1 cellular context compared by ENCODE assay signal in the genomic region with DNA sequence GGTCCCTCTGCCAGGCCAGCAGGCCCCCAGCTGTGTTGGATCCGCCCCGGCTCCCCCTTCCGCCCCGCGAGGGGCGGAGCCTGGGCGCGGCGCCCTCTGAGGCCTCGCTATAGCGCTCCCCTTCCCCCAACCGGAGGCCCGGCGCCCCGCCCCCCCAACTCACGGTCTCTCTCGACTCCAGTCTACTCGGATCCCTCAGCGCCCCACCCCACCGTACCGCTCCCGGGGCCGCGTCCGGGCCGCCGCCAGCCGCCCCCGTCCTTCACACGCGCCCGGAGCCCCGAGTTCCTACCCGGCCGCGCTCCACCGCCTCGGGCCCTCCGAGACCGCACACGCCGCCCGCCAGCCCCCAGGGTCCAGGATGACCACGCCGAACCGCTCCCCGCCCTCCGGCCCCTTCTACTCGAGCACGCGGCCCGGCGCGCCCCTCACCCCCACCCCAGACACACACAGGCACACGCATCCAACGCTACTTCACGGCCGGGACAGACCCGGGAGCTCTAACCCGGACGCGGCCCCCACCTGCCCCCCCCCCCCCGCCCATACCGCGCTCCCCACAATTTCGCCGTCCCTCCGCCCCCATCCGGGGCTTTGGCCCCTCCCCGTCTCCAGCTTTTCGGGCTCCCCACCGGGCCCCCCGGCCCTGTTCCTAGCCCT.
A peak's percentile ranks its signal among the peaks of the same experiment; 100 is the strongest.
TF ChIP-seq lines count a peak whose summit lies in the region.

No MANE protein-coding gene starts in this region.

TF ChIP-seq in K562, 482 proteins besides CTCF, POLR2A, EP300 and RAD21 (continues in another document):
- peak; percentile 56; the same call in 1 of the 2 replicates for TF ChIP-seq ZNF263 (CRISPR knock-in tag; IDR thresholded peaks at IDR 0.05; ENCODE audit: borderline replicate concordance)
- TF ChIP-seq TAF1 (IDR thresholded peaks at IDR 0.05; ENCODE audit: control insufficient read depth, extremely low read depth, insufficient read depth, low read length, severe bottlenecking), result peak; percentile 50
- peak; percentile 71 for TF ChIP-seq CXXC5 (CRISPR knock-in tag; IDR thresholded peaks at IDR 0.05)
- TF ChIP-seq, protein P1, sequence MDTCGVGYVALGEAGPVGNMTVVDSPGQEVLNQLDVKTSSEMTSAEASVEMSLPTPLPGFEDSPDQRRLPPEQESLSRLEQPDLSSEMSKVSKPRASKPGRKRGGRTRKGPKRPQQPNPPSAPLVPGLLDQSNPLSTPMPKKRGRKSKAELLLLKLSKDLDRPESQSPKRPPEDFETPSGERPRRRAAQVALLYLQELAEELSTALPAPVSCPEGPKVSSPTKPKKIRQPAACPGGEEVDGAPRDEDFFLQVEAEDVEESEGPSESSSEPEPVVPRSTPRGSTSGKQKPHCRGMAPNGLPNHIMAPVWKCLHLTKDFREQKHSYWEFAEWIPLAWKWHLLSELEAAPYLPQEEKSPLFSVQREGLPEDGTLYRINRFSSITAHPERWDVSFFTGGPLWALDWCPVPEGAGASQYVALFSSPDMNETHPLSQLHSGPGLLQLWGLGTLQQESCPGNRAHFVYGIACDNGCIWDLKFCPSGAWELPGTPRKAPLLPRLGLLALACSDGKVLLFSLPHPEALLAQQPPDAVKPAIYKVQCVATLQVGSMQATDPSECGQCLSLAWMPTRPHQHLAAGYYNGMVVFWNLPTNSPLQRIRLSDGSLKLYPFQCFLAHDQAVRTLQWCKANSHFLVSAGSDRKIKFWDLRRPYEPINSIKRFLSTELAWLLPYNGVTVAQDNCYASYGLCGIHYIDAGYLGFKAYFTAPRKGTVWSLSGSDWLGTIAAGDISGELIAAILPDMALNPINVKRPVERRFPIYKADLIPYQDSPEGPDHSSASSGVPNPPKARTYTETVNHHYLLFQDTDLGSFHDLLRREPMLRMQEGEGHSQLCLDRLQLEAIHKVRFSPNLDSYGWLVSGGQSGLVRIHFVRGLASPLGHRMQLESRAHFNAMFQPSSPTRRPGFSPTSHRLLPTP (IDR thresholded peaks at IDR 0.05; ENCODE audit: borderline replicate concordance, extremely low read depth, insufficient read length), result no peak
- TF ChIP-seq MAFG (tag; conservative IDR thresholded peaks at IDR 0.05), result no peak
- TF ChIP-seq, protein P2, sequence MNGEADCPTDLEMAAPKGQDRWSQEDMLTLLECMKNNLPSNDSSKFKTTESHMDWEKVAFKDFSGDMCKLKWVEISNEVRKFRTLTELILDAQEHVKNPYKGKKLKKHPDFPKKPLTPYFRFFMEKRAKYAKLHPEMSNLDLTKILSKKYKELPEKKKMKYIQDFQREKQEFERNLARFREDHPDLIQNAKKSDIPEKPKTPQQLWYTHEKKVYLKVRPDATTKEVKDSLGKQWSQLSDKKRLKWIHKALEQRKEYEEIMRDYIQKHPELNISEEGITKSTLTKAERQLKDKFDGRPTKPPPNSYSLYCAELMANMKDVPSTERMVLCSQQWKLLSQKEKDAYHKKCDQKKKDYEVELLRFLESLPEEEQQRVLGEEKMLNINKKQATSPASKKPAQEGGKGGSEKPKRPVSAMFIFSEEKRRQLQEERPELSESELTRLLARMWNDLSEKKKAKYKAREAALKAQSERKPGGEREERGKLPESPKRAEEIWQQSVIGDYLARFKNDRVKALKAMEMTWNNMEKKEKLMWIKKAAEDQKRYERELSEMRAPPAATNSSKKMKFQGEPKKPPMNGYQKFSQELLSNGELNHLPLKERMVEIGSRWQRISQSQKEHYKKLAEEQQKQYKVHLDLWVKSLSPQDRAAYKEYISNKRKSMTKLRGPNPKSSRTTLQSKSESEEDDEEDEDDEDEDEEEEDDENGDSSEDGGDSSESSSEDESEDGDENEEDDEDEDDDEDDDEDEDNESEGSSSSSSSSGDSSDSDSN (IDR thresholded peaks at IDR 0.05; ENCODE audit: borderline replicate concordance in 1 of 2, low read depth in 2 of 2, low read length in 2 of 2), result peak in 1 of 2 experiments; percentile 55; a peak in 1 of 4 replicates
- TF ChIP-seq BHLHE40 (IDR thresholded peaks at IDR 0.05; ENCODE audit: low read length), result no peak
- no peak for TF ChIP-seq ZNF696 (CRISPR knock-in tag; conservative IDR thresholded peaks at IDR 0.05)
- TF ChIP-seq, protein P3, sequence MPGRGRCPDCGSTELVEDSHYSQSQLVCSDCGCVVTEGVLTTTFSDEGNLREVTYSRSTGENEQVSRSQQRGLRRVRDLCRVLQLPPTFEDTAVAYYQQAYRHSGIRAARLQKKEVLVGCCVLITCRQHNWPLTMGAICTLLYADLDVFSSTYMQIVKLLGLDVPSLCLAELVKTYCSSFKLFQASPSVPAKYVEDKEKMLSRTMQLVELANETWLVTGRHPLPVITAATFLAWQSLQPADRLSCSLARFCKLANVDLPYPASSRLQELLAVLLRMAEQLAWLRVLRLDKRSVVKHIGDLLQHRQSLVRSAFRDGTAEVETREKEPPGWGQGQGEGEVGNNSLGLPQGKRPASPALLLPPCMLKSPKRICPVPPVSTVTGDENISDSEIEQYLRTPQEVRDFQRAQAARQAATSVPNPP (IDR thresholded peaks at IDR 0.05; ENCODE audit: borderline replicate concordance, insufficient read depth, insufficient read length), result no peak
- TF ChIP-seq, protein P4, sequence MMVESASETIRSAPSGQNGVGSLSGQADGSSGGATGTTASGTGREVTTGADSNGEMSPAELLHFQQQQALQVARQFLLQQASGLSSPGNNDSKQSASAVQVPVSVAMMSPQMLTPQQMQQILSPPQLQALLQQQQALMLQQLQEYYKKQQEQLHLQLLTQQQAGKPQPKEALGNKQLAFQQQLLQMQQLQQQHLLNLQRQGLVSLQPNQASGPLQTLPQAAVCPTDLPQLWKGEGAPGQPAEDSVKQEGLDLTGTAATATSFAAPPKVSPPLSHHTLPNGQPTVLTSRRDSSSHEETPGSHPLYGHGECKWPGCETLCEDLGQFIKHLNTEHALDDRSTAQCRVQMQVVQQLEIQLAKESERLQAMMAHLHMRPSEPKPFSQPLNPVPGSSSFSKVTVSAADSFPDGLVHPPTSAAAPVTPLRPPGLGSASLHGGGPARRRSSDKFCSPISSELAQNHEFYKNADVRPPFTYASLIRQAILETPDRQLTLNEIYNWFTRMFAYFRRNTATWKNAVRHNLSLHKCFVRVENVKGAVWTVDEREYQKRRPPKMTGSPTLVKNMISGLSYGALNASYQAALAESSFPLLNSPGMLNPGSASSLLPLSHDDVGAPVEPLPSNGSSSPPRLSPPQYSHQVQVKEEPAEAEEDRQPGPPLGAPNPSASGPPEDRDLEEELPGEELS (CRISPR knock-in tag; IDR thresholded peaks at IDR 0.05; ENCODE audit: borderline replicate concordance), result no peak
- TF ChIP-seq NCOA4 (IDR thresholded peaks at IDR 0.05; ENCODE audit: partially characterized antibody), result no peak
- TF ChIP-seq ZBTB7A (IDR thresholded peaks at IDR 0.05; ENCODE audit: borderline replicate concordance, control insufficient read depth, low read depth, low read length), result peak; percentile 47; the same call in 1 of the 2 replicates
- no peak for TF ChIP-seq ILK (tag; IDR thresholded peaks at IDR 0.05; ENCODE audit: borderline replicate concordance, low read depth)
- TF ChIP-seq ZNF311 (CRISPR knock-in tag; IDR thresholded peaks at IDR 0.05), result no peak
- no peak for TF ChIP-seq ZNF584 (CRISPR knock-in tag; IDR thresholded peaks at IDR 0.05; ENCODE audit: low read depth)
- no peak for TF ChIP-seq NFRKB (IDR thresholded peaks at IDR 0.05; ENCODE audit: low read depth)
- TF ChIP-seq SRF (CRISPR knock-in tag; IDR thresholded peaks at IDR 0.05), result no peak
- TF ChIP-seq, protein P5, sequence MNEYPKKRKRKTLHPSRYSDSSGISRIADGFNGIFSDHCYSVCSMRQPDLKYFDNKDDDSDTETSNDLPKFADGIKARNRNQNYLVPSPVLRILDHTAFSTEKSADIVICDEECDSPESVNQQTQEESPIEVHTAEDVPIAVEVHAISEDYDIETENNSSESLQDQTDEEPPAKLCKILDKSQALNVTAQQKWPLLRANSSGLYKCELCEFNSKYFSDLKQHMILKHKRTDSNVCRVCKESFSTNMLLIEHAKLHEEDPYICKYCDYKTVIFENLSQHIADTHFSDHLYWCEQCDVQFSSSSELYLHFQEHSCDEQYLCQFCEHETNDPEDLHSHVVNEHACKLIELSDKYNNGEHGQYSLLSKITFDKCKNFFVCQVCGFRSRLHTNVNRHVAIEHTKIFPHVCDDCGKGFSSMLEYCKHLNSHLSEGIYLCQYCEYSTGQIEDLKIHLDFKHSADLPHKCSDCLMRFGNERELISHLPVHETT (CRISPR knock-in tag; conservative IDR thresholded peaks at IDR 0.05 in 1 of 2, IDR thresholded peaks at IDR 0.05 in 1 of 2), result peak in 1 of 2 experiments; percentile 91; a peak in 2 of 4 replicates
- TF ChIP-seq NFIC (IDR thresholded peaks at IDR 0.05), result 0 out of 2 replicates have a peak, but pooled peaks have one; percentile 15
- TF ChIP-seq FOXK1 (CRISPR knock-in tag; IDR thresholded peaks at IDR 0.05; ENCODE audit: borderline replicate concordance), result no peak
- TF ChIP-seq SIN3A (IDR thresholded peaks at IDR 0.05; ENCODE audit: borderline replicate concordance in 2 of 2, control insufficient read depth in 1 of 2, low read depth in 2 of 2, low read length in 2 of 2), result peak in 1 of 2 experiments; percentile 32; a peak in 1 of 4 replicates
- TF ChIP-seq PCBP1 (IDR thresholded peaks at IDR 0.05; ENCODE audit: low read depth, low read length, poor library complexity, severe bottlenecking), result peak; percentile 73
- peak; percentile 47 to 52; a peak in 2 of 4 replicates for TF ChIP-seq MAZ (CRISPR knock-in tag; conservative IDR thresholded peaks at IDR 0.05 in 1 of 2, IDR thresholded peaks at IDR 0.05 in 1 of 2)
- TF ChIP-seq, protein P6, sequence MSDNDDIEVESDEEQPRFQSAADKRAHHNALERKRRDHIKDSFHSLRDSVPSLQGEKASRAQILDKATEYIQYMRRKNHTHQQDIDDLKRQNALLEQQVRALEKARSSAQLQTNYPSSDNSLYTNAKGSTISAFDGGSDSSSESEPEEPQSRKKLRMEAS (CRISPR knock-in tag; IDR thresholded peaks at IDR 0.05), result peak; percentile 25; the same call in 1 of the 2 replicates
- TF ChIP-seq, protein P7, sequence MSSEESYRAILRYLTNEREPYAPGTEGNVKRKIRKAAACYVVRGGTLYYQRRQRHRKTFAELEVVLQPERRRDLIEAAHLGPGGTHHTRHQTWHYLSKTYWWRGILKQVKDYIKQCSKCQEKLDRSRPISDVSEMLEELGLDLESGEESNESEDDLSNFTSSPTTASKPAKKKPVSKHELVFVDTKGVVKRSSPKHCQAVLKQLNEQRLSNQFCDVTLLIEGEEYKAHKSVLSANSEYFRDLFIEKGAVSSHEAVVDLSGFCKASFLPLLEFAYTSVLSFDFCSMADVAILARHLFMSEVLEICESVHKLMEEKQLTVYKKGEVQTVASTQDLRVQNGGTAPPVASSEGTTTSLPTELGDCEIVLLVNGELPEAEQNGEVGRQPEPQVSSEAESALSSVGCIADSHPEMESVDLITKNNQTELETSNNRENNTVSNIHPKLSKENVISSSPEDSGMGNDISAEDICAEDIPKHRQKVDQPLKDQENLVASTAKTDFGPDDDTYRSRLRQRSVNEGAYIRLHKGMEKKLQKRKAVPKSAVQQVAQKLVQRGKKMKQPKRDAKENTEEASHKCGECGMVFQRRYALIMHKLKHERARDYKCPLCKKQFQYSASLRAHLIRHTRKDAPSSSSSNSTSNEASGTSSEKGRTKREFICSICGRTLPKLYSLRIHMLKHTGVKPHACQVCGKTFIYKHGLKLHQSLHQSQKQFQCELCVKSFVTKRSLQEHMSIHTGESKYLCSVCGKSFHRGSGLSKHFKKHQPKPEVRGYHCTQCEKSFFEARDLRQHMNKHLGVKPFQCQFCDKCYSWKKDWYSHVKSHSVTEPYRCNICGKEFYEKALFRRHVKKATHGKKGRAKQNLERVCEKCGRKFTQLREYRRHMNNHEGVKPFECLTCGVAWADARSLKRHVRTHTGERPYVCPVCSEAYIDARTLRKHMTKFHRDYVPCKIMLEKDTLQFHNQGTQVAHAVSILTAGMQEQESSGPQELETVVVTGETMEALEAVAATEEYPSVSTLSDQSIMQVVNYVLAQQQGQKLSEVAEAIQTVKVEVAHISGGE (CRISPR knock-in tag; IDR thresholded peaks at IDR 0.05), result peak in 1 of 3 experiments; percentile 48; a peak in 2 of 6 replicates
- TF ChIP-seq, protein P8, sequence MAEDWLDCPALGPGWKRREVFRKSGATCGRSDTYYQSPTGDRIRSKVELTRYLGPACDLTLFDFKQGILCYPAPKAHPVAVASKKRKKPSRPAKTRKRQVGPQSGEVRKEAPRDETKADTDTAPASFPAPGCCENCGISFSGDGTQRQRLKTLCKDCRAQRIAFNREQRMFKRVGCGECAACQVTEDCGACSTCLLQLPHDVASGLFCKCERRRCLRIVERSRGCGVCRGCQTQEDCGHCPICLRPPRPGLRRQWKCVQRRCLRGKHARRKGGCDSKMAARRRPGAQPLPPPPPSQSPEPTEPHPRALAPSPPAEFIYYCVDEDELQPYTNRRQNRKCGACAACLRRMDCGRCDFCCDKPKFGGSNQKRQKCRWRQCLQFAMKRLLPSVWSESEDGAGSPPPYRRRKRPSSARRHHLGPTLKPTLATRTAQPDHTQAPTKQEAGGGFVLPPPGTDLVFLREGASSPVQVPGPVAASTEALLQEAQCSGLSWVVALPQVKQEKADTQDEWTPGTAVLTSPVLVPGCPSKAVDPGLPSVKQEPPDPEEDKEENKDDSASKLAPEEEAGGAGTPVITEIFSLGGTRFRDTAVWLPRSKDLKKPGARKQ (CRISPR knock-in tag; IDR thresholded peaks at IDR 0.05), result no peak
- 0 out of 2 replicates have a peak, but pooled peaks have one; percentile 9 for TF ChIP-seq ETV1 (tag; conservative IDR thresholded peaks at IDR 0.05; ENCODE audit: low read depth)
- TF ChIP-seq MYC (IDR thresholded peaks at IDR 0.05; ENCODE audit: low read depth, low read length), result peak; percentile 60
- TF ChIP-seq MYC (CRISPR knock-in tag; IDR thresholded peaks at IDR 0.05; ENCODE audit: borderline replicate concordance, low read depth), result no peak
- peak; percentile 54; the same call in 1 of the 2 replicates for TF ChIP-seq ZBTB1 (CRISPR knock-in tag; IDR thresholded peaks at IDR 0.05; ENCODE audit: borderline replicate concordance, low read depth)
- TF ChIP-seq MXI1 (IDR thresholded peaks at IDR 0.05; ENCODE audit: low read depth, low read length), result 0 out of 2 replicates have a peak, but pooled peaks have one; percentile 15
- no peak; the same call in 1 of the 2 replicates for TF ChIP-seq PHF8 (IDR thresholded peaks at IDR 0.05; ENCODE audit: borderline replicate concordance, low read length)
- no peak for TF ChIP-seq CBFB (CRISPR knock-in tag; IDR thresholded peaks at IDR 0.05)
- peak; percentile 19; the same call in 1 of the 2 replicates for TF ChIP-seq GABPB1 (CRISPR knock-in tag; IDR thresholded peaks at IDR 0.05)
- TF ChIP-seq POLR2G (IDR thresholded peaks at IDR 0.05; ENCODE audit: low read depth, low read length), result peak; percentile 79
- TF ChIP-seq ZNF384 (IDR thresholded peaks at IDR 0.05; ENCODE audit: low read depth, low read length), result no peak
- TF ChIP-seq RBFOX2 (IDR thresholded peaks at IDR 0.05; ENCODE audit: low read depth, low read length), result peak; percentile 75
- no peak for TF ChIP-seq ZFP30 (CRISPR knock-in tag; IDR thresholded peaks at IDR 0.05; ENCODE audit: borderline replicate concordance)
- TF ChIP-seq SAP30 (IDR thresholded peaks at IDR 0.05; ENCODE audit: borderline replicate concordance, insufficient read depth, low read depth, low read length, poor library complexity, severe bottlenecking), result no peak
- TF ChIP-seq HCFC1 (IDR thresholded peaks at IDR 0.05; ENCODE audit: low read depth, low read length), result no peak
- TF ChIP-seq, protein P9, sequence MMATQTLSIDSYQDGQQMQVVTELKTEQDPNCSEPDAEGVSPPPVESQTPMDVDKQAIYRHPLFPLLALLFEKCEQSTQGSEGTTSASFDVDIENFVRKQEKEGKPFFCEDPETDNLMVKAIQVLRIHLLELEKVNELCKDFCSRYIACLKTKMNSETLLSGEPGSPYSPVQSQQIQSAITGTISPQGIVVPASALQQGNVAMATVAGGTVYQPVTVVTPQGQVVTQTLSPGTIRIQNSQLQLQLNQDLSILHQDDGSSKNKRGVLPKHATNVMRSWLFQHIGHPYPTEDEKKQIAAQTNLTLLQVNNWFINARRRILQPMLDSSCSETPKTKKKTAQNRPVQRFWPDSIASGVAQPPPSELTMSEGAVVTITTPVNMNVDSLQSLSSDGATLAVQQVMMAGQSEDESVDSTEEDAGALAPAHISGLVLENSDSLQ (IDR thresholded peaks at IDR 0.05), result no peak
